8 cellular contexts compared by ENCODE assay signal in genomic region chr10:45847400-45847799, GRCh38. TPM values are rescaled to one million over a fixed set of nuclear protein-coding genes. Genes with fewer than 3 reads are reported as not detected.
DNase-seq lines count a peak whose midpoint lies in the region; FAIRE-seq and TF ChIP-seq lines count a peak whose summit lies in the region.
"Not testable (repeated sequence)": the region's sequence is repeated elsewhere in the genome, so short reads cannot be mapped to it uniquely, and the experiment has no call there.

AGAP4 (minus strand) TSS chr10:45847500; CDS start chr10:45847347, 153 bp downstream.

- H3K27me3 Mint-ChIP-seq in activated CD4-positive, alpha-beta T cell treated with anti-CD3 and anti-CD28 coated beads, Interleukin-2, amount 10 ng/mL, durations not matched to agents 24 days and 14 days; activated naive CD8-positive, alpha-beta T cell treated with anti-CD3 and anti-CD28 coated beads for 36 hours; mesothelial cell of epicardium (ENCODE audit: low read depth); progenitor cell of endocrine pancreas: not testable (repeated sequence)

- TF ChIP-seq EP300 in transverse colon (IDR thresholded peaks at IDR 0.05; ENCODE audit: low read depth) = not testable (repeated sequence)

- not testable (repeated sequence) for H3K27ac ChIP-seq in AG04450 (ENCODE audit: low read depth, low read length); OCI-LY7 (ENCODE audit: low read depth, low read length, poor library complexity, severe bottlenecking); endothelial cell of umbilical vein (ENCODE audit: insufficient read depth, low read depth, low read length); transverse colon

- H3K4me3 Mint-ChIP-seq in activated CD4-positive, alpha-beta T cell treated with anti-CD3 and anti-CD28 coated beads, Interleukin-2, amount 10 ng/mL, durations not matched to agents 24 days and 14 days; activated naive CD8-positive, alpha-beta T cell treated with anti-CD3 and anti-CD28 coated beads for 36 hours; mesothelial cell of epicardium; progenitor cell of endocrine pancreas (ENCODE audit: low read depth): not testable (repeated sequence)

- in situ Hi-C loops in transverse colon (cut with MboI; ENCODE audit: low pct_ligation_motif_present in 1 of 4, low pct_unique_long_range_greater_than_20kb in 1 of 4, low sequenced_read_pairs in 3 of 4) = not testable (repeated sequence)

- BruUV-seq in OCI-LY7 (replicated peaks; lab: Mats Ljungman, UMichigan); endothelial cell of umbilical vein (replicated peaks; lab: Mats Ljungman, UMichigan): not testable (repeated sequence)

- FAIRE-seq in endothelial cell of umbilical vein (lab: Jason Lieb, UNC) = not testable (repeated sequence)

- H3K4me1 ChIP-seq in OCI-LY7 (ENCODE audit: insufficient read depth, low read length, poor library complexity, severe bottlenecking); endothelial cell of umbilical vein (ENCODE audit: control insufficient read depth, extremely low read depth, insufficient read depth, low read length); transverse colon: not testable (repeated sequence)

- not testable (repeated sequence) for TF ChIP-seq CTCF in AG04450 (IDR thresholded peaks at IDR 0.05; ENCODE audit: low read depth, low read length); OCI-LY7 (conservative IDR thresholded peaks at IDR 0.05; ENCODE audit: low read length); endothelial cell of umbilical vein (IDR thresholded peaks at IDR 0.05; ENCODE audit: extremely low read depth in 1 of 2, insufficient read depth in 1 of 2, low read depth in 1 of 2, low read length in 2 of 2); mesothelial cell of epicardium (IDR thresholded peaks at IDR 0.05; ENCODE audit: unreplicated experiment); progenitor cell of endocrine pancreas (IDR thresholded peaks at IDR 0.05; ENCODE audit: unreplicated experiment); transverse colon (IDR thresholded peaks at IDR 0.05)

- not testable (repeated sequence) for H3K4me2 ChIP-seq in OCI-LY7 (ENCODE audit: low read length); endothelial cell of umbilical vein (ENCODE audit: insufficient read depth, low read length)

- CTCF ChIA-PET in AG04450 (lab: Charles Lee); OCI-LY7 (lab: Charles Lee; ENCODE audit: unreplicated experiment); endothelial cell of umbilical vein (lab: Charles Lee): not testable (repeated sequence)

- H3K27me3 ChIP-seq in AG04450 (ENCODE audit: control insufficient read depth, insufficient read depth, low read length); endothelial cell of umbilical vein (ENCODE audit: control insufficient read depth in 2 of 2, insufficient read depth in 2 of 2, low read length in 2 of 2); transverse colon: not testable (repeated sequence)

- H2AFZ ChIP-seq in OCI-LY7 (ENCODE audit: low read length); endothelial cell of umbilical vein (ENCODE audit: low read depth, low read length): not testable (repeated sequence)

- H3K36me3 Mint-ChIP-seq in activated CD4-positive, alpha-beta T cell treated with anti-CD3 and anti-CD28 coated beads, Interleukin-2, amount 10 ng/mL, durations not matched to agents 24 days and 14 days (ENCODE audit: low read depth); activated naive CD8-positive, alpha-beta T cell treated with anti-CD3 and anti-CD28 coated beads for 36 hours; mesothelial cell of epicardium; progenitor cell of endocrine pancreas (ENCODE audit: insufficient read depth): not testable (repeated sequence)

- H3K79me2 ChIP-seq in OCI-LY7 (ENCODE audit: insufficient read depth, low read depth, low read length); endothelial cell of umbilical vein (ENCODE audit: control insufficient read depth, insufficient read depth, low read length): not testable (repeated sequence)

- H3K9me2 ChIP-seq in OCI-LY7 (ENCODE audit: insufficient read depth, low read length) = not testable (repeated sequence)

- not testable (repeated sequence) for H3K9ac ChIP-seq in endothelial cell of umbilical vein (replicated peaks; ENCODE audit: extremely low read depth, insufficient read depth, low read length)

- intact Hi-C loops in OCI-LY7 (cut with micrococcal nuclease; ENCODE audit: unreplicated experiment); activated CD4-positive, alpha-beta T cell treated with anti-CD3 and anti-CD28 coated beads, Interleukin-2, amount 10 ng/mL, durations not matched to agents 24 days and 14 days (cut with micrococcal nuclease); endothelial cell of umbilical vein (cut with micrococcal nuclease); transverse colon (cut with DNase I; ENCODE audit: low total_unique reads): not testable (repeated sequence)

- not testable (repeated sequence) for H3K4me3 ChIP-seq in AG04450 (ENCODE audit: low read depth, low read length); OCI-LY7 (ENCODE audit: low read depth, low read length, poor library complexity, severe bottlenecking); endothelial cell of umbilical vein (replicated peaks in 1 of 3; ENCODE audit: insufficient read depth in 1 of 3, low read depth in 1 of 3, low read length in 3 of 3); transverse colon

- H3K9me3 ChIP-seq in AG04450 (ENCODE audit: control insufficient read depth, insufficient read depth, low read length); OCI-LY7 (ENCODE audit: low read length); endothelial cell of umbilical vein (replicated peaks; ENCODE audit: control insufficient read depth, insufficient read depth, low read length); transverse colon: not testable (repeated sequence)

- H3K9me3 Mint-ChIP-seq in activated CD4-positive, alpha-beta T cell treated with anti-CD3 and anti-CD28 coated beads, Interleukin-2, amount 10 ng/mL, durations not matched to agents 24 days and 14 days; activated naive CD8-positive, alpha-beta T cell treated with anti-CD3 and anti-CD28 coated beads for 36 hours; mesothelial cell of epicardium; progenitor cell of endocrine pancreas (ENCODE audit: low read depth): not testable (repeated sequence)

- not testable (repeated sequence) for TF ChIP-seq POLR2A in endothelial cell of umbilical vein (IDR thresholded peaks at IDR 0.05; ENCODE audit: low read depth, low read length); transverse colon (IDR thresholded peaks at IDR 0.05)

- not testable (repeated sequence) for H3K27ac Mint-ChIP-seq in activated CD4-positive, alpha-beta T cell treated with anti-CD3 and anti-CD28 coated beads, Interleukin-2, amount 10 ng/mL, durations not matched to agents 24 days and 14 days; activated naive CD8-positive, alpha-beta T cell treated with anti-CD3 and anti-CD28 coated beads for 36 hours; mesothelial cell of epicardium; progenitor cell of endocrine pancreas

- dilution Hi-C loops in endothelial cell of umbilical vein (cut with MboI; ENCODE audit: extremely low pct_ligation_motif_present, low sequenced_read_pairs) = not testable (repeated sequence)

- not testable (repeated sequence) for H4K20me1 ChIP-seq in OCI-LY7 (ENCODE audit: insufficient read depth, low read length); endothelial cell of umbilical vein (replicated peaks; ENCODE audit: control insufficient read depth, extremely low read depth, insufficient read depth, low read length)

- H3K36me3 ChIP-seq in OCI-LY7 (ENCODE audit: insufficient read depth, low read length); endothelial cell of umbilical vein (ENCODE audit: control insufficient read depth in 2 of 2, extremely low read depth in 1 of 2, insufficient read depth in 2 of 2, low read length in 2 of 2); transverse colon: not testable (repeated sequence)

- no CpG with 5 or more reads among the region's 15 CpGs for WGBS in transverse colon (ENCODE audit: low coverage in 1 of 2), 2 donors

- not testable (repeated sequence) for H3K4me1 Mint-ChIP-seq in activated CD4-positive, alpha-beta T cell treated with anti-CD3 and anti-CD28 coated beads, Interleukin-2, amount 10 ng/mL, durations not matched to agents 24 days and 14 days; activated naive CD8-positive, alpha-beta T cell treated with anti-CD3 and anti-CD28 coated beads for 36 hours; mesothelial cell of epicardium; progenitor cell of endocrine pancreas (ENCODE audit: low read depth)

- POLR2A ChIA-PET in AG04450 (lab: Yijun Ruan, JAX); OCI-LY7 (lab: Charles Lee); endothelial cell of umbilical vein (lab: Charles Lee): not testable (repeated sequence)

- not testable (repeated sequence) for DNase-seq in AG04450 (ENCODE audit: low read depth, low spot score); OCI-LY7 (ENCODE audit: low spot score); activated CD4-positive, alpha-beta T cell treated with anti-CD3 and anti-CD28 coated beads, Interleukin-2, amount 10 ng/mL, durations not matched to agents 24 days and 14 days; activated naive CD8-positive, alpha-beta T cell treated with anti-CD3 and anti-CD28 coated beads for 36 hours; endothelial cell of umbilical vein (ENCODE audit: low read depth, low spot score); mesothelial cell of epicardium (ENCODE audit: low spot score in 2 of 2, unreplicated experiment in 2 of 2); progenitor cell of endocrine pancreas (ENCODE audit: low spot score, unreplicated experiment); transverse colon

- H3K9me1 ChIP-seq in endothelial cell of umbilical vein (replicated peaks; ENCODE audit: control insufficient read depth, extremely low read depth, insufficient read depth, low read length) = not testable (repeated sequence)

RNA-seq across cellular contexts. Expression of gene AGAP4, which starts in this region (rescaled TPM):
- 9.2 and 13.0 TPM in 2 replicates for polyA plus RNA-seq in AG04450 (2011; rRNA removed)
- polyA minus RNA-seq in AG04450 (2011; rRNA and poly(A)+ RNA removed) = 5.9 and 7.3 TPM in 2 replicates
- total RNA-seq in OCI-LY7 (2014; rRNA removed; shearing (Covaris generic)) = 12.0 and 15.7 TPM in 2 replicates
- total RNA-seq in OCI-LY7 (2022) = 22.4 and 29.3 TPM in 2 replicates
- 20.8 and 21.0 TPM in 2 replicates for total RNA-seq in activated CD4-positive, alpha-beta T cell treated with anti-CD3 and anti-CD28 coated beads, Interleukin-2, amount 10 ng/mL, durations not matched to agents 24 days and 14 days
- total RNA-seq in activated naive CD8-positive, alpha-beta T cell treated with anti-CD3 and anti-CD28 coated beads for 36 hours = 10 to 100 TPM; 11.0 to 16.2 TPM
- 16.2 and 18.2 TPM in 2 replicates for total RNA-seq in endothelial cell of umbilical vein
- polyA plus RNA-seq in endothelial cell of umbilical vein = 11.4 and 12.7 TPM in 2 replicates
- 6.0 and 7.1 TPM in 2 replicates for polyA plus RNA-seq in endothelial cell of umbilical vein (2011; cell fraction: cytosol; rRNA removed)
- polyA plus RNA-seq in endothelial cell of umbilical vein (2011; cell fraction: nucleus; rRNA removed) = 88.4 and 92.9 TPM in 2 replicates
- polyA plus RNA-seq in endothelial cell of umbilical vein (2012) = 8.7 and 11.3 TPM in 2 replicates
- 13.1 and 18.6 TPM in 2 replicates for polyA minus RNA-seq in endothelial cell of umbilical vein
- 2.4 TPM for polyA minus RNA-seq in endothelial cell of umbilical vein (2011; cell fraction: cytosol; rRNA and poly(A)+ RNA removed)
- polyA minus RNA-seq in endothelial cell of umbilical vein (2011; cell fraction: nucleus; rRNA and poly(A)+ RNA removed) = 18.1 and 26.9 TPM in 2 replicates
- total RNA-seq in mesothelial cell of epicardium = 38.1 to 43.8 TPM (median 40.7 TPM) in 3 replicates
- total RNA-seq in progenitor cell of endocrine pancreas = 41.1 and 47.4 TPM in 2 replicates
- 10 to 100 TPM; 13.0 to 94.5 (median 34.0) TPM for total RNA-seq in transverse colon
